In the genomic region with DNA sequence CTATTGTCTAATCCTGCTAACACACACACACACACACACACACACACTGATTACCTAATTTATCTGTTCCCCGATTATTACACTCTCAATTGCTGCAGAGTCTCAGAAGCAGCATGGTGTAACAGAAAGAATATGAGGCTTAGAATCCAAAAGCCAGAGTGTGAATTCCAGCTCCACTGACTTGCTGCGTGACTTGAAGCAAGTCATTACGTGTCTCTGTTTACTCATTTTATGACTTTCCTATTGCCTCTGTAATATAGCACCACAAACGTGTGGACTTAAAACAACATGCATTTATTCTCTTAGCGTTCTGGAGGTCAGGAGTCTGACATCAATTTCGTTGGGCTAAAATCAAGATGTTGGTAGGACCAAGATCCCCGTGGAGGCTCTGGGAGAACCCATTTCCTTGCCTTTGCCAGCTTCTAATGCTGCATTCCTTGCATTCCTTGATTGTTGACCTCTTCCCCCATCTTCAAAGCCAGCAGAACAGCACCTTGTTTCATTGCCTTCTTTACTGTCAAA, we compare ENCODE assay signal across 13 cellular contexts. TPM values are rescaled to one million over a fixed set of nuclear protein-coding genes. Genes with fewer than 3 reads are reported as not detected.
DNase-seq lines count a peak whose midpoint lies in the region; ATAC-seq and TF ChIP-seq lines count a peak whose summit lies in the region.
"Had no signal": no experiment of that assay in that cellular context is flagged by ENCODE, and none has a peak within 500 bp of the region (broad histone marks: within the 10 kb centered on the region; RNA-seq: fewer than 3 reads in every experiment).

No MANE protein-coding gene starts in this region.

- POLR2A ChIA-PET in CD4-positive, alpha-beta memory T cell (lab: Charles Lee; ENCODE audit: partially characterized antibody), result interaction anchor here (15.3 kb wide), 1 partner anchor 20 kb away, joined by 230 read pairs; no protein-coding TSS in a partner anchor

- no peak for DNase-seq in CD4-positive, alpha-beta memory T cell
- DNase-seq in HFFc6, result peak; percentile 88
- no peak for DNase-seq in activated T-helper 2 cell treated with anti-CD3 and anti-CD28 coated beads, Interferon-gamma antibody, Interleukin-2, Interleukin-4, amounts not matched to agents 10 μg/mL and 5 μg/mL and 100 μg/mL, durations not matched to agents 14 hours and 24 hours and 36 hours (ENCODE audit: low spot score)
- DNase-seq in left colon, result no peak
- no peak for DNase-seq in NK-92 (lab: John Stamatoyannopoulos, UW; ENCODE audit: unreplicated experiment)
- no peak for DNase-seq in NCI-H1930 (lab: John Stamatoyannopoulos, UW)
- no peak for DNase-seq in 8988T
- DNase-seq in activated T-cell treated with anti-CD3 and anti-CD28 coated beads, Interleukin-2, amount 50 U/mL, for 72 hours, result no peak
- DNase-seq: activated CD4-positive, CD25-positive, alpha-beta regulatory T cell treated with anti-CD3 and anti-CD28 coated beads, Interleukin-2, amount 50 U/mL, for 72 hours; heart left ventricle; NCI-H446 had no signal

- peak overlapping the region in 2 of 8 donors; percentile 1 for H3K4me3 Mint-ChIP-seq in CD4-positive, alpha-beta memory T cell
- peak overlapping the region; percentile 59 for H3K4me3 Mint-ChIP-seq in HFFc6
- no peak overlapping the region for H3K4me3 Mint-ChIP-seq in activated T-helper 2 cell treated with anti-CD3 and anti-CD28 coated beads, Interferon-gamma antibody, Interleukin-2, Interleukin-4, amounts not matched to agents 10 μg/mL and 5 μg/mL and 100 μg/mL, durations not matched to agents 14 hours and 24 hours and 36 hours (ENCODE audit: low read depth)
- H3K4me3 Mint-ChIP-seq in activated T-cell treated with anti-CD3 and anti-CD28 coated beads, Interleukin-2, amount 50 U/mL, for 72 hours, result no peak overlapping the region

- peak overlapping the region in 5 of 7 donors; percentile 6 to 66 (median 15) for H3K27ac Mint-ChIP-seq in CD4-positive, alpha-beta memory T cell
- H3K27ac Mint-ChIP-seq in HFFc6, result peak overlapping the region; percentile 80
- H3K27ac Mint-ChIP-seq in activated T-helper 2 cell treated with anti-CD3 and anti-CD28 coated beads, Interferon-gamma antibody, Interleukin-2, Interleukin-4, amounts not matched to agents 10 μg/mL and 5 μg/mL and 100 μg/mL, durations not matched to agents 14 hours and 24 hours and 36 hours, result peak overlapping the region; percentile 1
- no peak overlapping the region for H3K27ac Mint-ChIP-seq in activated T-cell treated with anti-CD3 and anti-CD28 coated beads, Interleukin-2, amount 50 U/mL, for 72 hours

- no peak for TF ChIP-seq CTCF in HFFc6 (IDR thresholded peaks at IDR 0.05)

- H3K27me3 Mint-ChIP-seq in CD4-positive, alpha-beta memory T cell, result no peaks in the 10 kb centered on the region
- peaks cover 2% of the 10 kb centered on the region for H3K27me3 Mint-ChIP-seq in HFFc6 (ENCODE audit: insufficient read depth)
- H3K27me3 Mint-ChIP-seq in activated T-helper 2 cell treated with anti-CD3 and anti-CD28 coated beads, Interferon-gamma antibody, Interleukin-2, Interleukin-4, amounts not matched to agents 10 μg/mL and 5 μg/mL and 100 μg/mL, durations not matched to agents 14 hours and 24 hours and 36 hours (ENCODE audit: low read depth), result no peaks in the 10 kb centered on the region
- no peaks in the 10 kb centered on the region for H3K27me3 Mint-ChIP-seq in activated T-cell treated with anti-CD3 and anti-CD28 coated beads, Interleukin-2, amount 50 U/mL, for 72 hours (ENCODE audit: low read depth)

- H3K9me3 Mint-ChIP-seq in CD4-positive, alpha-beta memory T cell, result no peaks in the 10 kb centered on the region
- H3K9me3 Mint-ChIP-seq in HFFc6, result no peaks in the 10 kb centered on the region
- peaks cover 3% of the 10 kb centered on the region for H3K9me3 Mint-ChIP-seq in activated T-helper 2 cell treated with anti-CD3 and anti-CD28 coated beads, Interferon-gamma antibody, Interleukin-2, Interleukin-4, amounts not matched to agents 10 μg/mL and 5 μg/mL and 100 μg/mL, durations not matched to agents 14 hours and 24 hours and 36 hours
- peaks cover 3% of the 10 kb centered on the region in 2 donors for H3K9me3 Mint-ChIP-seq in activated T-cell treated with anti-CD3 and anti-CD28 coated beads, Interleukin-2, amount 50 U/mL, for 72 hours

- peaks cover 23 to 42% (median 37%) of the 10 kb centered on the region in 4 donors for H3K4me1 Mint-ChIP-seq in CD4-positive, alpha-beta memory T cell
- H3K4me1 Mint-ChIP-seq in HFFc6 (ENCODE audit: low read depth), result peaks cover 91% of the 10 kb centered on the region
- peaks cover 45% of the 10 kb centered on the region for H3K4me1 Mint-ChIP-seq in activated T-helper 2 cell treated with anti-CD3 and anti-CD28 coated beads, Interferon-gamma antibody, Interleukin-2, Interleukin-4, amounts not matched to agents 10 μg/mL and 5 μg/mL and 100 μg/mL, durations not matched to agents 14 hours and 24 hours and 36 hours (ENCODE audit: low read depth)
- peaks cover 51% of the 10 kb centered on the region for H3K4me1 Mint-ChIP-seq in activated T-cell treated with anti-CD3 and anti-CD28 coated beads, Interleukin-2, amount 50 U/mL, for 72 hours (ENCODE audit: low read depth)

- CTCF ChIA-PET in CD4-positive, alpha-beta memory T cell (lab: Charles Lee; ENCODE audit: partially characterized antibody), result interaction anchor here (1.2 to 1.4 kb wide), 2 partner anchors 10 to 231 kb away, joined by 3 to 6 read pairs; no protein-coding TSS in a partner anchor

- H3K4me1 ChIP-seq in CD4-positive, alpha-beta memory T cell (ENCODE audit: insufficient read depth, low read length), result peaks cover 18% of the 10 kb centered on the region
- H3K4me1 ChIP-seq: parathyroid adenoma had no signal

- intact Hi-C loops in CD4-positive, alpha-beta memory T cell (cut with micrococcal nuclease), result no loop called here
- intact Hi-C loops in activated T-helper 2 cell treated with anti-CD3 and anti-CD28 coated beads, Interferon-gamma antibody, Interleukin-2, Interleukin-4, amounts not matched to agents 10 μg/mL and 5 μg/mL and 100 μg/mL, durations not matched to agents 14 hours and 24 hours and 36 hours (cut with micrococcal nuclease), result no loop called here
- intact Hi-C loops in left colon (cut with DNase I, micrococcal nuclease), result no loop called here

- H3K27ac ChIP-seq in CD4-positive, alpha-beta memory T cell (ENCODE audit: low read depth, low read length), result no peak overlapping the region
- H3K27ac ChIP-seq: heart left ventricle, parathyroid adenoma had no signal

- H3K36me3 Mint-ChIP-seq in CD4-positive, alpha-beta memory T cell, result peaks cover 30 to 42% of the 10 kb centered on the region in 2 donors
- peaks cover 12% of the 10 kb centered on the region; the same call in 1 of the 2 replicates for H3K36me3 Mint-ChIP-seq in HFFc6 (ENCODE audit: low read depth)
- peaks cover 45% of the 10 kb centered on the region for H3K36me3 Mint-ChIP-seq in activated T-helper 2 cell treated with anti-CD3 and anti-CD28 coated beads, Interferon-gamma antibody, Interleukin-2, Interleukin-4, amounts not matched to agents 10 μg/mL and 5 μg/mL and 100 μg/mL, durations not matched to agents 14 hours and 24 hours and 36 hours (ENCODE audit: low read depth)
- H3K36me3 Mint-ChIP-seq in activated T-cell treated with anti-CD3 and anti-CD28 coated beads, Interleukin-2, amount 50 U/mL, for 72 hours (ENCODE audit: insufficient read depth in 2 of 2), result peaks cover 5 to 6% of the 10 kb centered on the region in 2 donors

- no peaks in the 10 kb centered on the region for H3K27me3 ChIP-seq in CD4-positive, alpha-beta memory T cell (ENCODE audit: insufficient read depth, low read length)
- H3K27me3 ChIP-seq: ascending aorta, heart left ventricle had no signal

- H3K9me3 ChIP-seq in CD4-positive, alpha-beta memory T cell (ENCODE audit: control insufficient read depth in 1 of 2, low read length in 2 of 2), result no peaks in the 10 kb centered on the region
- H3K9me3 ChIP-seq: ascending aorta, heart left ventricle had no signal

- peak; percentile 85 for ATAC-seq in left colon
- ATAC-seq in activated T-cell treated with anti-CD3 and anti-CD28 coated beads, Interleukin-2, amount 50 U/mL, for 72 hours (replicated peaks in 1 of 2), result no peak
- ATAC-seq: heart left ventricle had no signal

- H3K4me3 ChIP-seq in CD4-positive, alpha-beta memory T cell (ENCODE audit: low read length in 2 of 2), result no peak overlapping the region
- H3K4me3 ChIP-seq: ascending aorta, heart left ventricle had no signal

- H3K36me3 ChIP-seq in CD4-positive, alpha-beta memory T cell (ENCODE audit: insufficient read depth, low read length), result peaks cover 9% of the 10 kb centered on the region
- H3K36me3 ChIP-seq: ascending aorta, heart left ventricle had no signal

RNA-seq across cellular contexts. Expression of a gene that starts 55.9 kb away (rescaled TPM):
- 100 to 1,000 TPM; 126 to 143 TPM for total RNA-seq in CD4-positive, alpha-beta memory T cell
- 100 to 1,000 TPM; 318 to 472 TPM for polyA plus RNA-seq in CD4-positive, alpha-beta memory T cell
- 100 to 1,000 TPM; 175 to 206 (median 192) TPM for total RNA-seq in HFFc6 (2021; fragmentation: NEBNext Ultra II Directional; extraction: Animal tissue kit (Norgen Biotek cat#: 25700))
- total RNA-seq in activated T-helper 2 cell treated with anti-CD3 and anti-CD28 coated beads, Interferon-gamma antibody, Interleukin-2, Interleukin-4, amounts not matched to agents 10 μg/mL and 5 μg/mL and 100 μg/mL, durations not matched to agents 14 hours and 24 hours and 36 hours, result 185 and 186 TPM in 2 replicates
- 100 to 1,000 TPM; 262 to 348 TPM for total RNA-seq in left colon
- 100 to 1,000 TPM; 217 to 230 TPM for total RNA-seq in activated T-cell treated with anti-CD3 and anti-CD28 coated beads, Interleukin-2, amount 50 U/mL, for 72 hours
